ENCODE assay signal across 24 cellular contexts in the genomic region with DNA sequence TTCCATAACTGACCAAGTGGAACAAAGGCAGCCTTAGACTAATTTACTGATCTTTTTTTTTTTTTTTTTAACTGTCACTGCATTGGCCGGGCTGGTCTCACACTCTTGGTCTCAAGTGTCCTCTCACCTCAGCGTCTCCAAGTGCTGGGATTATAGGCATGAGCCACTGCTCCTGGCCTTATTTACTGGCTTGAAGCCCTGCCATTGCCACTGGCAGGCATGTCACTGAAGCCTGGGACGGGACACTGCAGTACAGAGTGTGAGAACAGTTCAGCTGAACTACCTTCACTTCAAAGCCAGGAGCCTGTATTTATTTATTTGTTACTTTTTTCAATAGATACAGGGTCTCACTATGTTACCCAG. TPM values are rescaled to one million over a fixed set of nuclear protein-coding genes. Genes with fewer than 3 reads are reported as not detected.
DNase-seq lines count a peak whose midpoint lies in the region; ATAC-seq and TF ChIP-seq lines count a peak whose summit lies in the region.
"Had no signal": no experiment of that assay in that cellular context is flagged by ENCODE, and none has a peak within 500 bp of the region (broad histone marks: within the 10 kb centered on the region; RNA-seq: fewer than 3 reads in every experiment).

No MANE protein-coding gene starts in this region.

- H2AK5ac ChIP-seq in neuronal stem cell (ENCODE audit: low read depth, low read length), result no peak overlapping the region

- H3K36me3 ChIP-seq in GM23248 (ENCODE audit: low read depth) (no peaks in the 10 kb centered on the region), SK-N-SH (replicated peaks in 1 of 2; ENCODE audit: control insufficient read depth in 1 of 2, insufficient read depth in 2 of 2, low read length in 1 of 2) (no peaks in the 10 kb centered on the region), neuronal stem cell (replicated peaks in 1 of 2; ENCODE audit: control insufficient read depth in 2 of 2, insufficient read depth in 2 of 2, low read length in 2 of 2) (no peaks in the 10 kb centered on the region)
- H3K36me3 ChIP-seq: BLaER1 treated with 17β-estradiol and CSF1 and Interleukin-3, amounts not matched to agents 10 nM and 100 nM; gastroesophageal sphincter; neural progenitor cell; suprapubic skin had no signal

- H3K4ac ChIP-seq in neuronal stem cell (ENCODE audit: low read length), result no peak overlapping the region

- TF ChIP-seq RAD21 in SK-N-SH (IDR thresholded peaks at IDR 0.05; ENCODE audit: low read length), result no peak

- H2BK15ac ChIP-seq in neuronal stem cell (ENCODE audit: low read length), result no peak overlapping the region

- H3K4me3 ChIP-seq in GM23248, result no peak overlapping the region
- no peak overlapping the region for H3K4me3 ChIP-seq in SK-N-SH (ENCODE audit: low read depth in 2 of 2, low read length in 1 of 2)
- no peak overlapping the region for H3K4me3 ChIP-seq in neuronal stem cell (ENCODE audit: low read length in 2 of 2)
- H3K4me3 ChIP-seq: BLaER1 treated with 17β-estradiol and CSF1 and Interleukin-3, amounts not matched to agents 10 nM and 100 nM; gastroesophageal sphincter; neural progenitor cell; suprapubic skin had no signal

- H3K4me2 ChIP-seq in GM23248 (ENCODE audit: unreplicated experiment) (peak overlapping the region; percentile 23), SK-N-SH (0 out of 2 replicates have a peak overlapping the region, but pooled peaks have one; percentile 23), neuronal stem cell (ENCODE audit: insufficient read depth, low read length, poor library complexity, severe bottlenecking) (no peak overlapping the region)
- H3K4me2 ChIP-seq: neural progenitor cell had no signal

- H3K27me3 ChIP-seq in GM23248 (replicated peaks; ENCODE audit: insufficient read depth) (no peaks in the 10 kb centered on the region), SK-N-SH (ENCODE audit: insufficient read depth) (no peaks in the 10 kb centered on the region), neuronal stem cell (ENCODE audit: control insufficient read depth in 3 of 3, insufficient read depth in 3 of 3, low read depth in 1 of 3, low read length in 3 of 3) (no peaks in the 10 kb centered on the region)
- H3K27me3 ChIP-seq: BLaER1 treated with 17β-estradiol and CSF1 and Interleukin-3, amounts not matched to agents 10 nM and 100 nM; gastroesophageal sphincter; neural progenitor cell; suprapubic skin had no signal

- H3K9me3 ChIP-seq in GM23248 (ENCODE audit: low read depth), result no peaks in the 10 kb centered on the region
- H3K9me3 ChIP-seq in SK-N-SH, result no peaks in the 10 kb centered on the region
- no peaks in the 10 kb centered on the region for H3K9me3 ChIP-seq in neuronal stem cell (replicated peaks in 1 of 2; ENCODE audit: control insufficient read depth in 2 of 2, insufficient read depth in 1 of 2, low read depth in 1 of 2, low read length in 2 of 2)
- H3K9me3 ChIP-seq: BLaER1 treated with 17β-estradiol and CSF1 and Interleukin-3, amounts not matched to agents 10 nM and 100 nM; gastroesophageal sphincter; suprapubic skin had no signal

- ATAC-seq in GM19452 (IDR thresholded peaks at IDR 0.05; ENCODE audit: unreplicated experiment), result no peak
- no peak for ATAC-seq in GM18867 (IDR thresholded peaks at IDR 0.05; ENCODE audit: unreplicated experiment)
- ATAC-seq: activated CD8-positive, alpha-beta T cell treated with anti-CD3 and anti-CD28 coated beads, Interleukin-2, amount 10 ng/mL, durations not matched to agents 7 days and 5 days; gastroesophageal sphincter had no signal

- 64 to 65% methylated on average over 3 of the region's 3 CpGs for WGBS in GM23248 (ENCODE audit: low coverage in 1 of 2, low lambda C conversion rate in 2 of 2, missing lambda C conversion rate in 2 of 2), 2 experiments
- 92% methylated on average over 3 of the region's 3 CpGs for WGBS in SK-N-SH (ENCODE audit: low lambda C conversion rate)
- WGBS in neuronal stem cell (ENCODE audit: extremely low coverage in 2 of 2, insufficient read length in 2 of 2, insufficient replicate concordance in 1 of 2), 2 donors, result no CpG with 5 or more reads among the region's 3 CpGs

- H3K4me3 Mint-ChIP-seq in activated naive CD8-positive, alpha-beta T cell treated with anti-CD3 and anti-CD28 coated beads for 36 hours, result no peak overlapping the region
- H3K4me3 Mint-ChIP-seq: activated CD8-positive, alpha-beta T cell treated with anti-CD3 and anti-CD28 coated beads, Interleukin-2, amount 10 ng/mL, durations not matched to agents 7 days and 5 days; neural progenitor cell had no signal

- H2BK5ac ChIP-seq in neuronal stem cell (ENCODE audit: low read length), result no peak overlapping the region

- H4K20me1 ChIP-seq in GM23248 (ENCODE audit: insufficient read depth), result no peaks in the 10 kb centered on the region
- no peaks in the 10 kb centered on the region for H4K20me1 ChIP-seq in SK-N-SH (ENCODE audit: insufficient read depth)
- H4K20me1 ChIP-seq: BLaER1 treated with 17β-estradiol and CSF1 and Interleukin-3, amounts not matched to agents 10 nM and 100 nM had no signal

- no peaks in the 10 kb centered on the region for H3K36me3 Mint-ChIP-seq in activated naive CD8-positive, alpha-beta T cell treated with anti-CD3 and anti-CD28 coated beads for 36 hours
- H3K36me3 Mint-ChIP-seq: brain, neural progenitor cell had no signal

- no peak for TF ChIP-seq CTCF in SK-N-SH (IDR thresholded peaks at IDR 0.05)

- peaks cover 16% of the 10 kb centered on the region for H3K4me1 Mint-ChIP-seq in activated naive CD8-positive, alpha-beta T cell treated with anti-CD3 and anti-CD28 coated beads for 36 hours

- POLR2A ChIA-PET in SK-N-SH (lab: Yijun Ruan, JAX), result interaction anchor here (1.3 kb wide), 1 partner anchor 16 kb away, joined by 3 read pairs; the partner anchor contains the start of gene ARHGAP12

- H3F3A ChIP-seq in GM23248 (ENCODE audit: insufficient read depth) (peaks cover 42% of the 10 kb centered on the region), SK-N-SH (replicated peaks; ENCODE audit: insufficient read depth) (peaks cover 46% of the 10 kb centered on the region)

- H3K9ac ChIP-seq in GM23248 (no peak overlapping the region), SK-N-SH (no peak overlapping the region), neuronal stem cell (ENCODE audit: low read depth, low read length, poor library complexity) (no peak overlapping the region)
- H3K9ac ChIP-seq: BLaER1 treated with 17β-estradiol and CSF1 and Interleukin-3, amounts not matched to agents 10 nM and 100 nM; neural progenitor cell had no signal

- in situ Hi-C loops in GM23248 (cut with MboI), result no loop called here

- H4K8ac ChIP-seq in neuronal stem cell (ENCODE audit: low read depth, low read length), result no peak overlapping the region

- H3K14ac ChIP-seq in neuronal stem cell (ENCODE audit: low read length), result no peak overlapping the region

- H3K4me1 ChIP-seq in GM23248 (ENCODE audit: insufficient read depth) (peaks cover 59% of the 10 kb centered on the region), SK-N-SH (ENCODE audit: control insufficient read depth in 1 of 2, insufficient read depth in 2 of 2, low read depth in 1 of 2, low read length in 1 of 2) (peaks cover 16 to 49% of the 10 kb centered on the region in 2 experiments), neuronal stem cell (ENCODE audit: control insufficient read depth in 2 of 2, insufficient read depth in 1 of 2, low read depth in 1 of 2, low read length in 2 of 2) (peaks cover 0 to 16% of the 10 kb centered on the region in 2 donors)

- H3K27ac Mint-ChIP-seq in activated naive CD8-positive, alpha-beta T cell treated with anti-CD3 and anti-CD28 coated beads for 36 hours, result no peak overlapping the region
- H3K27ac Mint-ChIP-seq: activated CD8-positive, alpha-beta T cell treated with anti-CD3 and anti-CD28 coated beads, Interleukin-2, amount 10 ng/mL, durations not matched to agents 7 days and 5 days had no signal

- H2BK120ac ChIP-seq in neuronal stem cell (ENCODE audit: low read depth, low read length), result no peak overlapping the region

- CTCF ChIA-PET in SK-N-SH (lab: Yijun Ruan, JAX), result interaction anchor here (2.0 kb wide), 1 partner anchor 82 kb away, joined by 5 read pairs; no protein-coding TSS in a partner anchor

- H3K27ac ChIP-seq in GM23248 (peak overlapping the region; percentile 20), SK-N-SH (ENCODE audit: low read depth in 2 of 2, low read length in 1 of 2) (peak overlapping the region in 1 of 2 experiments; percentile 89; a peak in 2 of 4 replicates), epithelial cell of prostate (peak overlapping the region; percentile 41), neuronal stem cell (replicated peaks; ENCODE audit: low read length) (no peak overlapping the region)
- H3K27ac ChIP-seq: BLaER1 treated with 17β-estradiol and CSF1 and Interleukin-3, amounts not matched to agents 10 nM and 100 nM; neural progenitor cell; suprapubic skin had no signal

- H3K27me3 Mint-ChIP-seq in activated naive CD8-positive, alpha-beta T cell treated with anti-CD3 and anti-CD28 coated beads for 36 hours, result no peaks in the 10 kb centered on the region
- H3K27me3 Mint-ChIP-seq: brain had no signal

- H3K79me2 ChIP-seq in GM23248 (ENCODE audit: insufficient read depth) (no peaks in the 10 kb centered on the region), SK-N-SH (ENCODE audit: insufficient read depth) (no peaks in the 10 kb centered on the region)

- no peaks in the 10 kb centered on the region for H3K9me3 Mint-ChIP-seq in activated naive CD8-positive, alpha-beta T cell treated with anti-CD3 and anti-CD28 coated beads for 36 hours
- H3K9me3 Mint-ChIP-seq: brain, neural progenitor cell had no signal

- no peak overlapping the region for H3K23ac ChIP-seq in neuronal stem cell (ENCODE audit: low read depth, low read length, poor library complexity)

- H3K18ac ChIP-seq in neuronal stem cell (ENCODE audit: low read length), result peak overlapping the region; percentile 48

- no peak for TF ChIP-seq EP300 in SK-N-SH (IDR thresholded peaks at IDR 0.05; ENCODE audit: borderline replicate concordance in 1 of 2, low read depth in 1 of 2, low read length in 1 of 2)

- H3K9me2 ChIP-seq in GM23248 (ENCODE audit: insufficient read depth) (no peaks in the 10 kb centered on the region), SK-N-SH (no peaks in the 10 kb centered on the region)

- H2BK12ac ChIP-seq in neuronal stem cell (ENCODE audit: low read length), result no peak overlapping the region

- no peak overlapping the region for H4K91ac ChIP-seq in neuronal stem cell (ENCODE audit: low read depth, low read length, poor library complexity)

- DNase-seq in GM23248 (no peak), SK-N-SH (no peak), epithelial cell of prostate (ENCODE audit: low read depth, low spot score) (no peak), neuronal stem cell (ENCODE audit: low spot score) (no peak), RPMI8226 (no peak)
- DNase-seq in activated naive CD8-positive, alpha-beta T cell treated with anti-CD3 and anti-CD28 coated beads for 36 hours, result no peak
- DNase-seq: activated CD4-positive, CD25-positive, alpha-beta regulatory T cell treated with anti-CD3 and anti-CD28 coated beads, Interleukin-2, amount 50 U/mL, for 72 hours; activated CD8-positive, alpha-beta T cell treated with anti-CD3 and anti-CD28 coated beads, Interleukin-2, amount 10 ng/mL, durations not matched to agents 7 days and 5 days; activated effector memory CD4-positive, alpha-beta T cell treated with Interleukin-2 at 50 U/mL for 16 hours; activated T-cell treated with anti-CD3 and anti-CD28 coated beads for 4 hours; NCI-H1417 treated with DMSO at 0.1 percent for 48 hours; NCI-H2081 treated with DMSO at 0.1 percent for 48 hours; NCI-H345; NCI-H748 treated with DMSO at 0.1 percent for 48 hours; SIG-M5; small intestine; T-helper 1 cell had no signal

- H3K79me1 ChIP-seq in neuronal stem cell (ENCODE audit: low read depth, low read length), result no peaks in the 10 kb centered on the region

- H2AFZ ChIP-seq in GM23248 (no peak overlapping the region), SK-N-SH (ENCODE audit: low read depth) (no peak overlapping the region), neuronal stem cell (ENCODE audit: low read length) (no peak overlapping the region)
- H2AFZ ChIP-seq: neural progenitor cell had no signal

RNA-seq across cellular contexts. Expression of gene ARHGAP12, which starts 15.4 kb away (rescaled TPM):
- total RNA-seq in GM23248 (2014; rRNA removed; shearing (Covaris generic)), result 43.3 and 47.3 TPM in 2 replicates
- polyA plus RNA-seq in GM23248 (2016; fragmentation: Nextera tagmentation; extraction: Ambion mirVana), result 20.1 and 20.3 TPM in 2 replicates
- 8.6 and 12.2 TPM in 2 replicates for polyA plus RNA-seq in SK-N-SH (2012; rRNA removed)
- polyA plus RNA-seq in SK-N-SH (2012; cell fraction: cytosol; rRNA removed), result 12.2 and 14.3 TPM in 2 replicates
- polyA plus RNA-seq in SK-N-SH (2012; cell fraction: nucleus; rRNA removed), result 9.5 and 23.9 TPM in 2 replicates
- 19.5 TPM for polyA plus RNA-seq in neuronal stem cell (2013, experiment 1 of 2)
- 20.1 TPM for polyA plus RNA-seq in neuronal stem cell (2013, experiment 2 of 2)
- 1 to 10 TPM; 2.8 to 3.4 TPM for total RNA-seq in activated naive CD8-positive, alpha-beta T cell treated with anti-CD3 and anti-CD28 coated beads for 36 hours

Comparison
In these comparisons a context has a peak if more than half of its experiments do, and no peak if none do; other contexts are left out.
1. RNA of gene ARHGAP12, which starts 15.4 kb away (total RNA-seq): 43.3 to 47.3 TPM in GM23248; 2.8 to 3.4 TPM in activated naive CD8-positive, alpha-beta T cell treated with anti-CD3 and anti-CD28 coated beads for 36 hours; every median in the first group is over 10 times any median in the second.